24 cellular contexts compared by ENCODE assay signal in genomic region chr16:28592979-28593553, GRCh38. TPM values are rescaled to one million over a fixed set of nuclear protein-coding genes. Genes with fewer than 3 reads are reported as not detected.
"Had no signal": no experiment of that assay in that cellular context is flagged by ENCODE, and none has a peak within 500 bp of the region (broad histone marks: within the 10 kb centered on the region; RNA-seq: fewer than 3 reads in every experiment).

No MANE protein-coding gene starts in this region.

- H3K27me3 ChIP-seq: neutrophil, pancreas, right lobe of liver, suprapubic skin, transverse colon, uterus had no signal

- DNase-seq: activated B cell treated with CpG ODN at 0.5 μM for 24 hours; activated CD4-positive, alpha-beta T cell treated with anti-CD3 and anti-CD28 coated beads for 48 hours; activated CD8-positive, alpha-beta T cell treated with anti-CD3 and anti-CD28 coated beads for 36 hours; activated naive CD4-positive, alpha-beta T cell treated with anti-CD3 and anti-CD28 coated beads, Interleukin-2, amount 10 ng/mL, durations not matched to agents 7 days and 5 days; activated T-cell treated with anti-CD3 and anti-CD28 coated beads, Interleukin-2, amount 50 U/mL, for 1 hour; caudate nucleus; foreskin melanocyte; pancreas; stimulated activated CD4-positive, alpha-beta T cell treated with anti-CD3 and anti-CD28 coated beads, Interleukin-4, amount 100 ng/mL, for 4 hours; stimulated activated naive CD4-positive, alpha-beta T cell; T-helper 1 cell; T-helper 9 cell; transverse colon; uterus had no signal

- H3K36me3 ChIP-seq: uterus had no signal

- H3K4me3 ChIP-seq: pancreas, right lobe of liver, suprapubic skin, transverse colon, uterus had no signal

- H3K4me1 ChIP-seq: uterus had no signal

- FAIRE-seq: pancreas, small intestine had no signal

- H3K27ac ChIP-seq: neutrophil, pancreas, right lobe of liver, suprapubic skin, transverse colon, uterus had no signal

- H3K9me3 ChIP-seq: neutrophil, pancreas, right lobe of liver, suprapubic skin, transverse colon, uterus had no signal

- ATAC-seq: activated CD8-positive, alpha-beta T cell treated with anti-CD3 and anti-CD28 coated beads for 36 hours; pancreas; right lobe of liver had no signal

RNA-seq across cellular contexts. Expression of gene SULT1A2, which starts 3.8 kb away (rescaled TPM):
- total RNA-seq: activated B cell treated with CpG ODN at 0.5 μM for 24 hours, dermis microvascular lymphatic vessel endothelial cell, suprapubic skin had no signal
- polyA plus RNA-seq: fibroblast of lung had no signal

RNA-seq across cellular contexts. Expression of gene NPIPB8, which starts 44.8 kb away (rescaled TPM):
- total RNA-seq: activated CD8-positive, alpha-beta T cell treated with anti-CD3 and anti-CD28 coated beads for 36 hours; epithelial cell of proximal tubule; kidney epithelial cell; pulmonary artery endothelial cell had no signal
- polyA plus RNA-seq: fibroblast of lung, pancreas had no signal

RNA-seq across cellular contexts. Expression of gene NUPR1, which starts 54.3 kb away (rescaled TPM):
- total RNA-seq: activated B cell treated with CpG ODN at 0.5 μM for 24 hours; activated CD8-positive, alpha-beta T cell treated with anti-CD3 and anti-CD28 coated beads for 36 hours; activated T-helper 2 cell treated with anti-CD3 and anti-CD28 coated beads, Interferon-gamma antibody, Interleukin-2, Interleukin-4, amounts not matched to agents 10 μg/mL and 5 μg/mL and 100 μg/mL, durations not matched to agents 14 hours and 24 hours and 36 hours; epithelial cell of proximal tubule had no signal
